8 cellular contexts compared by ENCODE assay signal in the genomic region with DNA sequence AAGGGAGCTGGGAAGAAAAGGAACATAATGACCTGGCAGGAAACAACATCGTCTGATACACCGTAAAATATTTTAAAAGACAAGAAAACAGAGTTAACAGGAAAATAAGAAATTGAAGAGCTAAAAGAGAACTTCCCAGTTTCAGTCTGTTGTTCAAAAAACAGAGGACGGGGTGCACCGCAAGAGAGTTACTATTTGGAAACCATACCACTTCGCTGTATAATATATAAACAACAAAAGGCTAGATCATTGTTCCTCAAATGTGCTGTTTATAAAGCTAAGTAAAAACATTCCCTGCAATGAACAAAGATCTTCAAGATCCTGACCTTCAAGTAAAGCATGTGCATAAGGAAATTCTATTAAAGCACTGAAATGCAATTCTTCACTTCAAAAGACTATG. TPM values are rescaled to one million over a fixed set of nuclear protein-coding genes. Genes with fewer than 3 reads are reported as not detected.
A peak's percentile ranks its signal among the peaks of the same experiment; 100 is the strongest.
DNase-seq lines count a peak whose midpoint lies in the region; ATAC-seq and TF ChIP-seq lines count a peak whose summit lies in the region.

No MANE protein-coding gene starts in this region.

- ATAC-seq in activated naive CD8-positive, alpha-beta T cell treated with anti-CD3 and anti-CD28 coated beads, Interleukin-2, amount 10 ng/mL, durations not matched to agents 7 days and 5 days (ENCODE audit: low read depth): no peak
- ATAC-seq in upper lobe of right lung (no peak), mucosa of descending colon (no peak), HG02973 (IDR thresholded peaks at IDR 0.05; ENCODE audit: unreplicated experiment) (no peak)

- H3K27me3 Mint-ChIP-seq in activated naive CD4-positive, alpha-beta T cell treated with anti-CD3 and anti-CD28 coated beads, Interleukin-2, amount 10 ng/mL, durations not matched to agents 7 days and 5 days: peaks cover 4% of the 10 kb centered on the region
- no peaks in the 10 kb centered on the region for H3K27me3 Mint-ChIP-seq in activated naive CD8-positive, alpha-beta T cell treated with anti-CD3 and anti-CD28 coated beads, Interleukin-2, amount 10 ng/mL, durations not matched to agents 7 days and 5 days

- peaks cover 29% of the 10 kb centered on the region for H3K4me1 Mint-ChIP-seq in activated naive CD4-positive, alpha-beta T cell treated with anti-CD3 and anti-CD28 coated beads, Interleukin-2, amount 10 ng/mL, durations not matched to agents 7 days and 5 days
- peaks cover 18% of the 10 kb centered on the region for H3K4me1 Mint-ChIP-seq in activated naive CD8-positive, alpha-beta T cell treated with anti-CD3 and anti-CD28 coated beads, Interleukin-2, amount 10 ng/mL, durations not matched to agents 7 days and 5 days

- TF ChIP-seq RAD21 in liver (IDR thresholded peaks at IDR 0.05): no peak

- no peak for DNase-seq in activated naive CD4-positive, alpha-beta T cell treated with anti-CD3 and anti-CD28 coated beads, Interleukin-2, amount 10 ng/mL, durations not matched to agents 7 days and 5 days
- DNase-seq in activated naive CD4-positive, alpha-beta T cell (lab: John Stamatoyannopoulos, UW): no peak
- no peak for DNase-seq in activated naive CD8-positive, alpha-beta T cell treated with anti-CD3 and anti-CD28 coated beads, Interleukin-2, amount 10 ng/mL, durations not matched to agents 7 days and 5 days
- DNase-seq in upper lobe of right lung: no peak
- no peak for DNase-seq in DMS 273 (lab: John Stamatoyannopoulos, UW; ENCODE audit: unreplicated experiment)
- DNase-seq in mucosa of descending colon: no peak

- no peaks in the 10 kb centered on the region for H3K9me3 Mint-ChIP-seq in activated naive CD4-positive, alpha-beta T cell treated with anti-CD3 and anti-CD28 coated beads, Interleukin-2, amount 10 ng/mL, durations not matched to agents 7 days and 5 days
- no peaks in the 10 kb centered on the region for H3K9me3 Mint-ChIP-seq in activated naive CD8-positive, alpha-beta T cell treated with anti-CD3 and anti-CD28 coated beads, Interleukin-2, amount 10 ng/mL, durations not matched to agents 7 days and 5 days

- no peak for TF ChIP-seq CTCF in liver (IDR thresholded peaks at IDR 0.05; ENCODE audit: low read depth, low read length, missing input control)
- no peak for TF ChIP-seq CTCF in upper lobe of right lung (IDR thresholded peaks at IDR 0.05)
- no peak for TF ChIP-seq CTCF in mucosa of descending colon (IDR thresholded peaks at IDR 0.05)

- WGBS in liver: 24% methylated on average over 5 of the region's 5 CpGs

- peak overlapping the region; percentile 53 to 87 for H3K9ac ChIP-seq in liver (ENCODE audit: low read depth in 1 of 2, low read length in 2 of 2)

- no peaks in the 10 kb centered on the region for H3K9me3 ChIP-seq in liver (ENCODE audit: control insufficient read depth in 4 of 4, low read length in 3 of 4)
- no peaks in the 10 kb centered on the region for H3K9me3 ChIP-seq in upper lobe of right lung
- no peaks in the 10 kb centered on the region for H3K9me3 ChIP-seq in mucosa of descending colon

- H3K27ac ChIP-seq in liver (ENCODE audit: low read depth in 1 of 2, low read length in 2 of 2) (peak overlapping the region; percentile 95 to 97), upper lobe of right lung (peak overlapping the region; percentile 97)

- H3K27me3 ChIP-seq in liver (ENCODE audit: control insufficient read depth in 4 of 4, insufficient read depth in 4 of 4, low read length in 3 of 4) (no peaks in the 10 kb centered on the region), upper lobe of right lung (no peaks in the 10 kb centered on the region)

- POLR2A ChIA-PET in activated naive CD8-positive, alpha-beta T cell treated with anti-CD3 and anti-CD28 coated beads, Interleukin-2, amount 10 ng/mL, durations not matched to agents 7 days and 5 days (lab: Charles Lee): interaction anchor here (0.8 to 1.3 kb wide), 2 partner anchors 8 to 11 kb away, joined by 3 read pairs; no protein-coding TSS in a partner anchor

- H3K27ac Mint-ChIP-seq in activated naive CD4-positive, alpha-beta T cell treated with anti-CD3 and anti-CD28 coated beads, Interleukin-2, amount 10 ng/mL, durations not matched to agents 7 days and 5 days: peak overlapping the region; percentile 94
- peak overlapping the region; percentile 93 for H3K27ac Mint-ChIP-seq in activated naive CD8-positive, alpha-beta T cell treated with anti-CD3 and anti-CD28 coated beads, Interleukin-2, amount 10 ng/mL, durations not matched to agents 7 days and 5 days

- H3K4me1 ChIP-seq in liver (ENCODE audit: control insufficient read depth in 4 of 4, insufficient read depth in 4 of 4, low read length in 3 of 4) (peaks cover 13 to 49% (median 28%) of the 10 kb centered on the region in 4 donors), upper lobe of right lung (peaks cover 59% of the 10 kb centered on the region), mucosa of descending colon (ENCODE audit: low read depth) (peaks cover 35% of the 10 kb centered on the region)

- H3K36me3 ChIP-seq in liver (ENCODE audit: control insufficient read depth in 4 of 4, insufficient read depth in 3 of 4, low read depth in 1 of 4, low read length in 3 of 4): no peaks in the 10 kb centered on the region
- no peaks in the 10 kb centered on the region for H3K36me3 ChIP-seq in upper lobe of right lung
- no peaks in the 10 kb centered on the region for H3K36me3 ChIP-seq in mucosa of descending colon (ENCODE audit: low read depth)

- intact Hi-C loops in upper lobe of right lung (cut with DNase I) (no loop called here), mucosa of descending colon (cut with DNase I, micrococcal nuclease) (no loop called here)

- H3K4me3 ChIP-seq in liver (ENCODE audit: low read depth in 1 of 3, low read length in 3 of 3) (peak overlapping the region; percentile 85 to 86 (median 85)), upper lobe of right lung (peak overlapping the region; percentile 89), mucosa of descending colon (no peak overlapping the region)

- CTCF ChIA-PET in activated naive CD4-positive, alpha-beta T cell treated with anti-CD3 and anti-CD28 coated beads, Interleukin-2, amount 10 ng/mL, durations not matched to agents 7 days and 5 days (lab: Charles Lee): interaction anchor here (0.7 to 1.5 kb wide), 4 partner anchors 43 to 127 kb away, joined by 3 to 5 read pairs (median 3); no protein-coding TSS in a partner anchor

- peak overlapping the region; percentile 78 for H3K4me3 Mint-ChIP-seq in activated naive CD4-positive, alpha-beta T cell treated with anti-CD3 and anti-CD28 coated beads, Interleukin-2, amount 10 ng/mL, durations not matched to agents 7 days and 5 days
- H3K4me3 Mint-ChIP-seq in activated naive CD8-positive, alpha-beta T cell treated with anti-CD3 and anti-CD28 coated beads, Interleukin-2, amount 10 ng/mL, durations not matched to agents 7 days and 5 days: peak overlapping the region; percentile 88

- H3K36me3 Mint-ChIP-seq in activated naive CD4-positive, alpha-beta T cell treated with anti-CD3 and anti-CD28 coated beads, Interleukin-2, amount 10 ng/mL, durations not matched to agents 7 days and 5 days: peaks cover 20% of the 10 kb centered on the region
- H3K36me3 Mint-ChIP-seq in activated naive CD8-positive, alpha-beta T cell treated with anti-CD3 and anti-CD28 coated beads, Interleukin-2, amount 10 ng/mL, durations not matched to agents 7 days and 5 days: peaks cover 13% of the 10 kb centered on the region

TF ChIP-seq in liver, 16 proteins besides CTCF, POLR2A, EP300 and RAD21 (continues in another document):
- no peak for TF ChIP-seq FOXA1 (IDR thresholded peaks at IDR 0.05)
- no peak for TF ChIP-seq RXRA (IDR thresholded peaks at IDR 0.05)
- TF ChIP-seq FOXA2 (IDR thresholded peaks at IDR 0.05): no peak
- no peak for TF ChIP-seq HNF4G (IDR thresholded peaks at IDR 0.05)
- no peak for TF ChIP-seq EGR1 (IDR thresholded peaks at IDR 0.05; ENCODE audit: low read depth in 2 of 2)
- TF ChIP-seq ATF3 (IDR thresholded peaks at IDR 0.05): no peak
- TF ChIP-seq HNF4A (conservative IDR thresholded peaks at IDR 0.05): no peak
- TF ChIP-seq, protein P1, sequence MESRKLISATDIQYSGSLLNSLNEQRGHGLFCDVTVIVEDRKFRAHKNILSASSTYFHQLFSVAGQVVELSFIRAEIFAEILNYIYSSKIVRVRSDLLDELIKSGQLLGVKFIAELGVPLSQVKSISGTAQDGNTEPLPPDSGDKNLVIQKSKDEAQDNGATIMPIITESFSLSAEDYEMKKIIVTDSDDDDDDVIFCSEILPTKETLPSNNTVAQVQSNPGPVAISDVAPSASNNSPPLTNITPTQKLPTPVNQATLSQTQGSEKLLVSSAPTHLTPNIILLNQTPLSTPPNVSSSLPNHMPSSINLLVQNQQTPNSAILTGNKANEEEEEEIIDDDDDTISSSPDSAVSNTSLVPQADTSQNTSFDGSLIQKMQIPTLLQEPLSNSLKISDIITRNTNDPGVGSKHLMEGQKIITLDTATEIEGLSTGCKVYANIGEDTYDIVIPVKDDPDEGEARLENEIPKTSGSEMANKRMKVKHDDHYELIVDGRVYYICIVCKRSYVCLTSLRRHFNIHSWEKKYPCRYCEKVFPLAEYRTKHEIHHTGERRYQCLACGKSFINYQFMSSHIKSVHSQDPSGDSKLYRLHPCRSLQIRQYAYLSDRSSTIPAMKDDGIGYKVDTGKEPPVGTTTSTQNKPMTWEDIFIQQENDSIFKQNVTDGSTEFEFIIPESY (IDR thresholded peaks at IDR 0.05): no peak
- TF ChIP-seq, protein P2, sequence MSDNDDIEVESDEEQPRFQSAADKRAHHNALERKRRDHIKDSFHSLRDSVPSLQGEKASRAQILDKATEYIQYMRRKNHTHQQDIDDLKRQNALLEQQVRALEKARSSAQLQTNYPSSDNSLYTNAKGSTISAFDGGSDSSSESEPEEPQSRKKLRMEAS (IDR thresholded peaks at IDR 0.05): no peak
- TF ChIP-seq YY1 (IDR thresholded peaks at IDR 0.05): no peak
- TF ChIP-seq GABPA (IDR thresholded peaks at IDR 0.05 in 1 of 2, conservative IDR thresholded peaks at IDR 0.05 in 1 of 2): no peak

RNA-seq across cellular contexts. Expression of gene PPP3R1, which starts 2.1 kb away (rescaled TPM):
- total RNA-seq in activated naive CD8-positive, alpha-beta T cell treated with anti-CD3 and anti-CD28 coated beads, Interleukin-2, amount 10 ng/mL, durations not matched to agents 7 days and 5 days: 10 to 100 TPM; 65.4 to 66.0 TPM
- total RNA-seq in liver (10 to 100 TPM; 22.5 to 42.5 TPM), upper lobe of right lung (59.2 TPM), mucosa of descending colon (10 to 100 TPM; 45.9 to 54.0 (median 53.4) TPM)
- 10 to 100 TPM in 1 of 2 donors, 1 to 10 TPM in 1; 2.4 to 14.1 TPM for polyA plus RNA-seq in liver
